In the genomic region with DNA sequence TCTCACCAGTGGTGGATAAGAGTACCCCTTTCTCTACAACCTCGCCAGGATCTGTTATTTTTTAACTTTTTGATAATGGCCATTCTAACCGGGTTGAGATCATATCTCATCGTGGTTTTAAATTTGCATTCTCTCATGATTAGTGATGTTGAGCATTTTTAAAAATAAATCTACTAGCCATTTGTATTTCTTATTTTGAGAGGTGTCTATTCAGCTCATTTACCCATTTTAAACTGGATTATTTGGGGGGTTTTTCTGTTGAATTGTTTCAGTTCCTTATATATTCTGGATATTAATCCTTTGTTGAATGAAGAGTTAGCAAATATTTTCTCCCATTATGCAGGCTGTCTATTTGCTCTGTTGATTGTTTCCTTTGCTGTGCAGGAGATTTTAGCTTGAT, we compare ENCODE assay signal across 26 cellular contexts.
DNase-seq lines count a peak whose midpoint lies in the region; ATAC-seq, FAIRE-seq and TF ChIP-seq lines count a peak whose summit lies in the region.
"Had no signal": no experiment of that assay in that cellular context is flagged by ENCODE, and none has a peak within 500 bp of the region (broad histone marks: within the 10 kb centered on the region; RNA-seq: fewer than 3 reads in every experiment).

No MANE protein-coding gene starts in this region.

- H3K27me3 ChIP-seq in GM06990 (replicated peaks; ENCODE audit: control insufficient read depth, insufficient read depth, low read length) (no peaks in the 10 kb centered on the region), GM12878 (replicated peaks in 1 of 2; ENCODE audit: control insufficient read depth in 2 of 2, insufficient read depth in 2 of 2, low read length in 1 of 2) (no peaks in the 10 kb centered on the region), heart left ventricle (no peaks in the 10 kb centered on the region)
- H3K27me3 ChIP-seq: SJSA1 had no signal

- H2AFZ ChIP-seq in GM12878 (ENCODE audit: control insufficient read depth, low read depth, low read length), result peak overlapping the region; percentile 23; the same call in 1 of the 2 replicates
- H2AFZ ChIP-seq: GM23248, PC-9 had no signal

- H3K9me3 Mint-ChIP-seq in stimulated activated naive B cell treated with anti-CD40 and anti-IgM and Interleukin-4, amounts not matched to agents 10 μg/mL and 1 μg/mL and 100 μg/mL, for 72 hours, result peaks cover 10% of the 10 kb centered on the region in 2 donors

- no peaks in the 10 kb centered on the region; the same call in 2 of the 3 replicates for H3K9me3 ChIP-seq in GM12878 (replicated peaks; ENCODE audit: control insufficient read depth, insufficient read depth, low read length)
- H3K9me3 ChIP-seq in heart left ventricle, result peaks cover 0 to 15% (median 0%) of the 10 kb centered on the region in 12 donors
- H3K9me3 ChIP-seq: SJSA1 had no signal

- no peak for FAIRE-seq in GM12878 (lab: Jason Lieb, UNC)

- RAD21 ChIA-PET in GM12878 (lab: Charles Lee; ENCODE audit: unreplicated experiment), result interaction anchor here (1.0 to 1.2 kb wide), 4 partner anchors 18 to 118 kb away, joined by 3 to 6 read pairs (median 4); no protein-coding TSS in a partner anchor

- H4K20me1 ChIP-seq in GM12878 (ENCODE audit: control insufficient read depth, insufficient read depth), result no peaks in the 10 kb centered on the region

- no peaks in the 10 kb centered on the region for H3K36me3 ChIP-seq in GM06990 (ENCODE audit: control insufficient read depth, insufficient read depth, low read length)
- H3K36me3 ChIP-seq in GM12878 (ENCODE audit: control insufficient read depth in 2 of 2, insufficient read depth in 2 of 2, low read length in 1 of 2), result no peaks in the 10 kb centered on the region
- H3K36me3 ChIP-seq in heart left ventricle, result no peaks in the 10 kb centered on the region
- H3K36me3 ChIP-seq: SJSA1 had no signal

- H3K4me3 ChIP-seq in GM06990 (replicated peaks; ENCODE audit: low read depth, low read length), result no peak overlapping the region
- H3K4me3 ChIP-seq in GM12878, result no peak overlapping the region
- no peak overlapping the region for H3K4me3 ChIP-seq in heart left ventricle
- H3K4me3 ChIP-seq: GM23248, PC-9, SJSA1 had no signal

- peaks cover 8 to 11% of the 10 kb centered on the region in 2 donors for H3K36me3 Mint-ChIP-seq in stimulated activated naive B cell treated with anti-CD40 and anti-IgM and Interleukin-4, amounts not matched to agents 10 μg/mL and 1 μg/mL and 100 μg/mL, for 72 hours
- H3K36me3 Mint-ChIP-seq: CD4-positive, alpha-beta memory T cell had no signal

- peak; percentile 42 for DNase-seq in GM06990 (ENCODE audit: extremely low read depth, insufficient read length)
- DNase-seq in GM12878 (ENCODE audit: low read depth, low spot score), result no peak
- DNase-seq in stimulated activated naive B cell treated with anti-CD40 and anti-IgM and Interleukin-4, amounts not matched to agents 10 μg/mL and 1 μg/mL and 100 μg/mL, for 72 hours, result no peak
- DNase-seq in NCI-H510A treated with DMSO at 0.1 percent for 48 hours (lab: John Stamatoyannopoulos, UW), result no peak
- DNase-seq in heart left ventricle, result no peak
- DNase-seq: C1 segment of cervical spinal cord; CD4-positive, alpha-beta memory T cell; COR-L47; DMS53; EL; GDM1; GM23248; H7; IMR-90; NCI-H1092 treated with DMSO at 0.1 percent for 48 hours; NCI-H1436; NCI-H187; NCI-H524 treated with DMSO at 0.1 percent for 48 hours; NCI-H774; PC-9; Right ventricle myocardium superior; T-helper 1 cell had no signal

- TF ChIP-seq POLR2A in GM12878 (IDR thresholded peaks at IDR 0.05; ENCODE audit: low read depth, low read length) (no peak), heart left ventricle (IDR thresholded peaks at IDR 0.05) (no peak)

- BruUV-seq in GM12878 (replicated peaks; lab: Mats Ljungman, UMichigan), result no TSS peak

- H3K4me1 Mint-ChIP-seq in stimulated activated naive B cell treated with anti-CD40 and anti-IgM and Interleukin-4, amounts not matched to agents 10 μg/mL and 1 μg/mL and 100 μg/mL, for 72 hours, result peaks cover 16 to 30% of the 10 kb centered on the region in 2 donors
- H3K4me1 Mint-ChIP-seq: CD4-positive, alpha-beta memory T cell had no signal

- H3K4me2 ChIP-seq in GM12878 (ENCODE audit: control insufficient read depth, insufficient read depth), result no peak overlapping the region
- H3K4me2 ChIP-seq: KMS-11, PC-9 had no signal

- POLR2A ChIA-PET in GM12878 (lab: Charles Lee), result interaction anchor here (0.6 kb wide), 1 partner anchor 480 kb away, joined by 9 read pairs; no protein-coding TSS in a partner anchor

- no peak overlapping the region for H3K9ac ChIP-seq in GM12878 (ENCODE audit: control insufficient read depth, insufficient read depth, low read length)
- H3K9ac ChIP-seq: GM23248, KMS-11 had no signal

- peak in 1 of 2 experiments; percentile 60; a peak in 1 of 4 replicates for TF ChIP-seq EP300 in GM12878 (IDR thresholded peaks at IDR 0.05; ENCODE audit: borderline replicate concordance in 1 of 2, control insufficient read depth in 1 of 2, low read depth in 2 of 2, low read length in 2 of 2)

- H3K27ac ChIP-seq in GM12878 (ENCODE audit: control insufficient read depth, insufficient read depth), result no peak overlapping the region
- no peak overlapping the region for H3K27ac ChIP-seq in heart left ventricle
- H3K27ac ChIP-seq: GM23248, KMS-11, PC-9, SJSA1 had no signal

- ATAC-seq in HG02759 (IDR thresholded peaks at IDR 0.05; ENCODE audit: unreplicated experiment) (peak; percentile 39), GM12878 (peak; percentile 91), heart left ventricle (no peak), GM18511 (IDR thresholded peaks at IDR 0.05; ENCODE audit: unreplicated experiment) (no peak)
- peak; percentile 16 to 59 for ATAC-seq in stimulated activated naive B cell treated with anti-CD40 and anti-IgM and Interleukin-4, amounts not matched to agents 10 μg/mL and 1 μg/mL and 100 μg/mL, for 72 hours (replicated peaks)

- no peak overlapping the region for H3K27ac Mint-ChIP-seq in stimulated activated naive B cell treated with anti-CD40 and anti-IgM and Interleukin-4, amounts not matched to agents 10 μg/mL and 1 μg/mL and 100 μg/mL, for 72 hours
- H3K27ac Mint-ChIP-seq: CD4-positive, alpha-beta memory T cell had no signal

- H3K27me3 Mint-ChIP-seq in stimulated activated naive B cell treated with anti-CD40 and anti-IgM and Interleukin-4, amounts not matched to agents 10 μg/mL and 1 μg/mL and 100 μg/mL, for 72 hours, result no peaks in the 10 kb centered on the region
- H3K27me3 Mint-ChIP-seq: CD4-positive, alpha-beta memory T cell had no signal

- intact Hi-C loops in GM12878 (cut with micrococcal nuclease; ENCODE audit: unreplicated experiment), result loop anchor here (5.0 kb wide), 1 partner anchor 88 kb away; no protein-coding TSS in a partner anchor
- intact Hi-C loops in heart left ventricle (cut with DNase I), result no loop called here

- TF ChIP-seq CTCF in GM06990 (IDR thresholded peaks at IDR 0.05; ENCODE audit: insufficient read depth, low read length, poor library complexity, severe bottlenecking) (no peak), GM12878 (IDR thresholded peaks at IDR 0.05 in 2 of 3, conservative IDR thresholded peaks at IDR 0.05 in 1 of 3; ENCODE audit: control insufficient read depth in 2 of 3, extremely low read depth in 1 of 3, insufficient read depth in 1 of 3, low read depth in 3 of 3, low read length in 3 of 3) (no peak), heart left ventricle (IDR thresholded peaks at IDR 0.05) (no peak)

- SMC1A ChIA-PET in GM12878 (lab: Charles Lee; ENCODE audit: uncharacterized antibody, unreplicated experiment), result interaction anchor here (0.7 to 1.9 kb wide), 7 partner anchors 18 to 124 kb away, joined by 3 to 6 read pairs (median 4); no protein-coding TSS in a partner anchor

- no peak for TF ChIP-seq RAD21 in GM12878 (IDR thresholded peaks at IDR 0.05; ENCODE audit: insufficient read depth, low read depth, low read length)

- CTCF ChIA-PET in GM12878 (lab: Yijun Ruan, JAX), result interaction anchor here (1.8 kb wide), 1 partner anchor 40 kb away, joined by 6 read pairs; no protein-coding TSS in a partner anchor

- H3K4me1 ChIP-seq in GM12878 (ENCODE audit: control insufficient read depth, insufficient read depth, low read length), result no peaks in the 10 kb centered on the region
- H3K4me1 ChIP-seq in heart left ventricle, result peaks cover 0 to 5% (median 0%) of the 10 kb centered on the region in 12 donors
- H3K4me1 ChIP-seq: SJSA1 had no signal

- no peak overlapping the region for H3K4me3 Mint-ChIP-seq in stimulated activated naive B cell treated with anti-CD40 and anti-IgM and Interleukin-4, amounts not matched to agents 10 μg/mL and 1 μg/mL and 100 μg/mL, for 72 hours
- H3K4me3 Mint-ChIP-seq: CD4-positive, alpha-beta memory T cell had no signal

- H3K79me2 ChIP-seq in GM12878 (ENCODE audit: control insufficient read depth, insufficient read depth, low read length), result no peaks in the 10 kb centered on the region

- 1% methylated on average over 3 of the region's 3 CpGs for WGBS in GM12878 (ENCODE audit: insufficient coverage, insufficient replicate concordance, low lambda C conversion rate, missing lambda C conversion rate)
- WGBS in heart left ventricle, 4 donors, result 94 to 97% (median 96%) methylated on average over 3 of the region's 3 CpGs

- in situ Hi-C loops in GM12878 (cut with MboI), result no loop called here

TF ChIP-seq in GM12878, 131 proteins besides CTCF, POLR2A, EP300 and RAD21 (continues in another document):
- TF ChIP-seq, protein P1, sequence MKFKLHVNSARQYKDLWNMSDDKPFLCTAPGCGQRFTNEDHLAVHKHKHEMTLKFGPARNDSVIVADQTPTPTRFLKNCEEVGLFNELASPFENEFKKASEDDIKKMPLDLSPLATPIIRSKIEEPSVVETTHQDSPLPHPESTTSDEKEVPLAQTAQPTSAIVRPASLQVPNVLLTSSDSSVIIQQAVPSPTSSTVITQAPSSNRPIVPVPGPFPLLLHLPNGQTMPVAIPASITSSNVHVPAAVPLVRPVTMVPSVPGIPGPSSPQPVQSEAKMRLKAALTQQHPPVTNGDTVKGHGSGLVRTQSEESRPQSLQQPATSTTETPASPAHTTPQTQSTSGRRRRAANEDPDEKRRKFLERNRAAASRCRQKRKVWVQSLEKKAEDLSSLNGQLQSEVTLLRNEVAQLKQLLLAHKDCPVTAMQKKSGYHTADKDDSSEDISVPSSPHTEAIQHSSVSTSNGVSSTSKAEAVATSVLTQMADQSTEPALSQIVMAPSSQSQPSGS (IDR thresholded peaks at IDR 0.05; ENCODE audit: low read length), result peak; percentile 46; the same call in 1 of the 2 replicates
- TF ChIP-seq ZNF217 (IDR thresholded peaks at IDR 0.05), result peak; percentile 31; the same call in 1 of the 2 replicates
- TF ChIP-seq NFXL1 (IDR thresholded peaks at IDR 0.05; ENCODE audit: borderline replicate concordance), result no peak
- no peak for TF ChIP-seq RCOR1 (conservative IDR thresholded peaks at IDR 0.05; ENCODE audit: low read depth, low read length)

Comparison
In these comparisons a context has a peak if more than half of its experiments do, and no peak if none do; other contexts are left out.
1. ATAC-seq: peak in HG02759 (single experiment), GM12878 (single experiment) and stimulated activated naive B cell treated with anti-CD40 and anti-IgM and Interleukin-4, amounts not matched to agents 10 μg/mL and 1 μg/mL and 100 μg/mL, for 72 hours (2 of 2); none in heart left ventricle (0 of 4) and GM18511 (single experiment).